Comparison of ENCODE assay signal across 12 cellular contexts in the genomic region with DNA sequence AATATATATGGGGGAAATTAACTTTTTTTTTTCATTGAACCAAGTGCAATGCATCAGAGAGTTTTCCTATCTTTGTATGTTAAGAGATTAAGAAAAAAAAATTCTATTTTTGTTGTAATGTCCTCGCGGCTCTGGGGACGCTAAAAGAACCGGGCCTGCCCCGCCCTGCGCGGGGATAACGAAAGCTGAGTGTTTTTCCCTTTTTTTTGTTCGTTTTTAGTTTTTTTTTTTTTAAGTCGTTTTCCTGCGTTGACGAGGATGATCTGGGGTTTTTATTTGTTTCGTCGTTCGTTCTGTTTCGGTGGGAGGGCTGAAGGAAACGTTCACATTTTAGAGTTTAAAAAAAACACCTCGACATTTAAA. TPM values are rescaled to one million over a fixed set of nuclear protein-coding genes. Genes with fewer than 3 reads are reported as not detected.
A peak's percentile ranks its signal among the peaks of the same experiment; 100 is the strongest.
DNase-seq lines count a peak whose midpoint lies in the region; ATAC-seq and TF ChIP-seq lines count a peak whose summit lies in the region.
"Had no signal": no experiment of that assay in that cellular context is flagged by ENCODE, and none has a peak within 500 bp of the region (broad histone marks: within the 10 kb centered on the region; RNA-seq: fewer than 3 reads in every experiment).

No MANE protein-coding gene starts in this region.

- H3K4me3 Mint-ChIP-seq in activated naive CD4-positive, alpha-beta T cell treated with anti-CD3 and anti-CD28 coated beads for 36 hours, result peak overlapping the region; percentile 10
- peak overlapping the region; percentile 88 for H3K4me3 Mint-ChIP-seq in activated B cell treated with CpG ODN at 0.5 μM for 24 hours

- H3K27me3 Mint-ChIP-seq in activated naive CD4-positive, alpha-beta T cell treated with anti-CD3 and anti-CD28 coated beads for 36 hours (ENCODE audit: low read depth), result peaks cover 31% of the 10 kb centered on the region
- no peaks in the 10 kb centered on the region for H3K27me3 Mint-ChIP-seq in activated B cell treated with CpG ODN at 0.5 μM for 24 hours

- H3K4me1 Mint-ChIP-seq in activated naive CD4-positive, alpha-beta T cell treated with anti-CD3 and anti-CD28 coated beads for 36 hours (ENCODE audit: low read depth), result peaks cover 44% of the 10 kb centered on the region
- H3K4me1 Mint-ChIP-seq in activated B cell treated with CpG ODN at 0.5 μM for 24 hours, result peaks cover 65% of the 10 kb centered on the region

- H3K27ac Mint-ChIP-seq in activated naive CD4-positive, alpha-beta T cell treated with anti-CD3 and anti-CD28 coated beads for 36 hours, result no peak overlapping the region
- no peak overlapping the region for H3K27ac Mint-ChIP-seq in activated naive CD4-positive, alpha-beta T cell treated with anti-CD3 and anti-CD28 coated beads, Interleukin-2, amount 50 U/mL, for 72 hours
- peak overlapping the region; percentile 95 for H3K27ac Mint-ChIP-seq in activated B cell treated with CpG ODN at 0.5 μM for 24 hours

- H3K27me3 ChIP-seq in lower lobe of right lung (ENCODE audit: low read depth), result no peaks in the 10 kb centered on the region
- H3K27me3 ChIP-seq in thyroid gland, result no peaks in the 10 kb centered on the region

- H3K9me3 ChIP-seq in lower lobe of right lung (no peaks in the 10 kb centered on the region), thyroid gland (no peaks in the 10 kb centered on the region)

- 57 to 63% methylated on average over 18 of the region's 18 CpGs for WGBS in thyroid gland, 2 donors

- TF ChIP-seq CTCF in activated B cell treated with CpG ODN at 0.5 μM for 24 hours (IDR thresholded peaks at IDR 0.05), result no peak
- TF ChIP-seq CTCF in lower lobe of right lung (IDR thresholded peaks at IDR 0.05), result no peak
- no peak for TF ChIP-seq CTCF in thyroid gland (IDR thresholded peaks at IDR 0.05)

- CTCF ChIA-PET in activated naive CD4-positive, alpha-beta T cell treated with anti-CD3 and anti-CD28 coated beads for 36 hours (lab: Charles Lee), result interaction anchor here (0.6 to 5.0 kb wide), 3 partner anchors 8 to 208 kb away, joined by 4 to 92 read pairs (median 25); no protein-coding TSS in a partner anchor
- CTCF ChIA-PET in activated B cell treated with CpG ODN at 0.5 μM for 24 hours (lab: Charles Lee), result interaction anchor here (3.9 to 5.0 kb wide), 3 partner anchors 8 to 119 kb away, joined by 27 to 106 read pairs (median 47); no protein-coding TSS in a partner anchor

- POLR2A ChIA-PET in activated B cell treated with CpG ODN at 0.5 μM for 24 hours (lab: Charles Lee), result interaction anchor here (0.6 to 4.5 kb wide), 19 partner anchors 8 to 1499 kb away, joined by 3 to 125 read pairs (median 5); a partner anchor contains a TSS

- no peak for ATAC-seq in activated naive CD4-positive, alpha-beta T cell treated with anti-CD3 and anti-CD28 coated beads, Interleukin-2, amount 50 U/mL, for 72 hours
- ATAC-seq in activated B cell treated with CpG ODN at 0.5 μM for 24 hours (ENCODE audit: low read depth) (no peak), lower lobe of right lung (no peak), GM19035 (IDR thresholded peaks at IDR 0.05; ENCODE audit: unreplicated experiment) (no peak)

- H3K9me3 Mint-ChIP-seq in activated naive CD4-positive, alpha-beta T cell treated with anti-CD3 and anti-CD28 coated beads for 36 hours, result no peaks in the 10 kb centered on the region
- H3K9me3 Mint-ChIP-seq in activated naive CD4-positive, alpha-beta T cell treated with anti-CD3 and anti-CD28 coated beads, Interleukin-2, amount 50 U/mL, for 72 hours, result no peaks in the 10 kb centered on the region
- H3K9me3 Mint-ChIP-seq in activated B cell treated with CpG ODN at 0.5 μM for 24 hours, result no peaks in the 10 kb centered on the region

- H3K4me1 ChIP-seq in lower lobe of right lung, result peaks cover 91% of the 10 kb centered on the region
- H3K4me1 ChIP-seq in thyroid gland, result peaks cover 14 to 43% of the 10 kb centered on the region in 2 donors

- peak overlapping the region; percentile 96 for H3K27ac ChIP-seq in lower lobe of right lung
- peak overlapping the region in 2 of 3 donors; percentile 74 to 82 for H3K27ac ChIP-seq in thyroid gland

- peak overlapping the region; percentile 57 for H3K4me3 ChIP-seq in lower lobe of right lung
- no peak overlapping the region for H3K4me3 ChIP-seq in thyroid gland (replicated peaks in 1 of 3)

- no peak for DNase-seq in activated naive CD4-positive, alpha-beta T cell treated with anti-CD3 and anti-CD28 coated beads for 36 hours
- DNase-seq in activated naive CD4-positive, alpha-beta T cell treated with anti-CD3 and anti-CD28 coated beads, Interleukin-2, amount 50 U/mL, for 72 hours (ENCODE audit: low spot score in 2 of 2), result no peak
- DNase-seq in activated B cell treated with CpG ODN at 0.5 μM for 24 hours (no peak), lower lobe of right lung (no peak), thyroid gland (no peak), NCI-H748 treated with DMSO at 0.1 percent for 48 hours (lab: John Stamatoyannopoulos, UW) (no peak), ureter (ENCODE audit: low spot score) (no peak)
- DNase-seq: C1 segment of cervical spinal cord, foreskin melanocyte, NCI-H2081 treated with DMSO at 0.1 percent for 48 hours had no signal

- TF ChIP-seq POLR2A in thyroid gland (IDR thresholded peaks at IDR 0.05), result no peak

- peaks cover 2% of the 10 kb centered on the region for H3K36me3 Mint-ChIP-seq in activated naive CD4-positive, alpha-beta T cell treated with anti-CD3 and anti-CD28 coated beads for 36 hours (ENCODE audit: low read depth)
- H3K36me3 Mint-ChIP-seq in activated naive CD4-positive, alpha-beta T cell treated with anti-CD3 and anti-CD28 coated beads, Interleukin-2, amount 50 U/mL, for 72 hours, result no peaks in the 10 kb centered on the region
- peaks cover 21% of the 10 kb centered on the region for H3K36me3 Mint-ChIP-seq in activated B cell treated with CpG ODN at 0.5 μM for 24 hours (ENCODE audit: low read depth)

- H3K36me3 ChIP-seq in lower lobe of right lung (peaks cover 24% of the 10 kb centered on the region), thyroid gland (peaks cover 0 to 9% of the 10 kb centered on the region in 2 donors)

- intact Hi-C loops in activated naive CD4-positive, alpha-beta T cell treated with anti-CD3 and anti-CD28 coated beads for 36 hours (cut with micrococcal nuclease), result loop anchor here (2.0 to 5.0 kb wide), 2 partner anchors 54 to 215 kb away; a partner anchor contains a TSS
- intact Hi-C loops in activated B cell treated with CpG ODN at 0.5 μM for 24 hours (cut with micrococcal nuclease) (no loop called here), lower lobe of right lung (cut with DNase I) (no loop called here), thyroid gland (cut with DNase I) (no loop called here)

RNA-seq across cellular contexts. Expression of a gene that starts 5.7 kb away (rescaled TPM):
- total RNA-seq in activated naive CD4-positive, alpha-beta T cell treated with anti-CD3 and anti-CD28 coated beads for 36 hours, result 1 to 10 TPM; 1.8 to 2.2 TPM
- 1 to 10 TPM in 1 of 2 donors, under 1 TPM in 1; 0.71 to 3.2 TPM for total RNA-seq in activated naive CD4-positive, alpha-beta T cell treated with anti-CD3 and anti-CD28 coated beads, Interleukin-2, amount 50 U/mL, for 72 hours
- total RNA-seq in activated B cell treated with CpG ODN at 0.5 μM for 24 hours (67.1 and 74.8 TPM in 2 replicates), lower lobe of right lung (27.2 TPM), thyroid gland (10 to 100 TPM in 1 of 4 donors, 1 to 10 TPM in 3; 4.2 to 10.9 (median 7.7) TPM), ureter (3.0 TPM)
- total RNA-seq: HT1080 had no signal

RNA-seq across cellular contexts. Expression of a gene that starts 19.6 kb away (rescaled TPM):
- 10 to 100 TPM; 55.8 to 59.6 TPM for total RNA-seq in activated naive CD4-positive, alpha-beta T cell treated with anti-CD3 and anti-CD28 coated beads for 36 hours
- 10 to 100 TPM; 65.5 to 82.4 TPM for total RNA-seq in activated naive CD4-positive, alpha-beta T cell treated with anti-CD3 and anti-CD28 coated beads, Interleukin-2, amount 50 U/mL, for 72 hours
- total RNA-seq in activated B cell treated with CpG ODN at 0.5 μM for 24 hours (111 and 113 TPM in 2 replicates), lower lobe of right lung (29.3 TPM), thyroid gland (10 to 100 TPM; 23.9 to 31.3 (median 29.1) TPM), ureter (54.6 TPM)

RNA-seq across cellular contexts. Expression of a gene that starts 21.1 kb away (rescaled TPM):
- total RNA-seq in activated naive CD4-positive, alpha-beta T cell treated with anti-CD3 and anti-CD28 coated beads for 36 hours, result 10 to 100 TPM; 41.3 to 45.0 TPM
- total RNA-seq in activated naive CD4-positive, alpha-beta T cell treated with anti-CD3 and anti-CD28 coated beads, Interleukin-2, amount 50 U/mL, for 72 hours, result 10 to 100 TPM; 56.0 to 67.0 TPM
- total RNA-seq in activated B cell treated with CpG ODN at 0.5 μM for 24 hours (62.1 and 68.8 TPM in 2 replicates), lower lobe of right lung (35.2 TPM), thyroid gland (10 to 100 TPM; 16.9 to 67.7 (median 43.0) TPM), ureter (57.0 TPM)

RNA-seq across cellular contexts. Expression of a gene that starts 53.2 kb away (rescaled TPM):
- total RNA-seq in activated naive CD4-positive, alpha-beta T cell treated with anti-CD3 and anti-CD28 coated beads for 36 hours, result 10 to 100 TPM; 48.3 to 48.9 TPM
- 10 to 100 TPM; 67.2 to 77.1 TPM for total RNA-seq in activated naive CD4-positive, alpha-beta T cell treated with anti-CD3 and anti-CD28 coated beads, Interleukin-2, amount 50 U/mL, for 72 hours
- total RNA-seq in activated B cell treated with CpG ODN at 0.5 μM for 24 hours, result 41.7 and 43.6 TPM in 2 replicates
- 82.7 TPM for total RNA-seq in lower lobe of right lung
- total RNA-seq in thyroid gland, result 10 to 100 TPM; 39.2 to 91.9 (median 56.5) TPM
- total RNA-seq in ureter, result 37.3 TPM

RNA-seq across cellular contexts. Expression of a gene that starts 53.3 kb away (rescaled TPM):
- 100 to 1,000 TPM; 120 to 123 TPM for total RNA-seq in activated naive CD4-positive, alpha-beta T cell treated with anti-CD3 and anti-CD28 coated beads for 36 hours
- total RNA-seq in activated naive CD4-positive, alpha-beta T cell treated with anti-CD3 and anti-CD28 coated beads, Interleukin-2, amount 50 U/mL, for 72 hours, result 100 to 1,000 TPM; 111 to 174 TPM
- total RNA-seq in activated B cell treated with CpG ODN at 0.5 μM for 24 hours (116 and 119 TPM in 2 replicates), lower lobe of right lung (80.2 TPM), thyroid gland (100 to 1,000 TPM in 1 of 4 donors, 10 to 100 TPM in 3; 55.0 to 139 (median 65.9) TPM), ureter (94.0 TPM)
